ENCODE assay signal across 8 cellular contexts in the genomic region with DNA sequence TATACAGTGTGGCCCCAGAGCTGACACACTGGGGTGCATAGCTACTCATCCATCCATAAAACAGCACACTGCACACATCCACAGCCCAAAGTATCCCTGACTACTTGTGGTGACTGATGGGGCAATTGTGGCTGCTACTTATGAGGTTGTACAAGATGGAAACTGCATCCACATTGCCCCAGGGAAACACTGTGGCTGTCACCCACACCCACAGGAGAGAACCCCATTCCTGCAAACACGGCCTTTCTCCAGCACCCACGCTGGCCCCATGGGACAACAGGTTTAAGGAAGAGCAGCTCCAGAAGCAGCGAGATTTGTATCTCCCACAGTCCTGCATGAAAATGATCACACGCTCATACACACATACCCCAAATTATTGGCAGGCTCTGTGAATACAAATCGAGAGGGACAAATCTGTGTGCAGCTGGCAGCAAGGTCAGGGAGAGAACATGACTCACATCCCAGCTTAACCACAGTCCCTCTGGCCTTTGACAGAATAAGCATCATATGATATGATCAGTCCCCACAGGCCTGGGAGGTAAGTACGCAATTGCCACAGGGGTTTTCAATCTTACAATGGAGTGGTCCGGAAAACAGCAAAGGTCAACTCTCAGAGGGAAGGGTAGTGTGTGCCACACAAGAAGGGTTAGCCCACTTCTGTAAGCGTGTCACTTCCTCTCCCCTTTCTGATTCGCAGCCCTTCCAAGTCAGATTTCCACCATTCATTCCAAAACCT.
DNase-seq lines count a peak whose midpoint lies in the region; ATAC-seq, FAIRE-seq and TF ChIP-seq lines count a peak whose summit lies in the region.

No MANE protein-coding gene starts in this region.

- peak; percentile 99 for FAIRE-seq in H54 (lab: Jason Lieb, UNC)

- peak; percentile 71 for DNase-seq in Caki2 (ENCODE audit: low read depth)
- DNase-seq in H54 (ENCODE audit: insufficient read length, low spot score): peak; percentile 63
- peak; percentile 76 for DNase-seq in T1000 (lab: John Stamatoyannopoulos, UW)
- DNase-seq in iris pigment epithelial cell (ENCODE audit: low read depth): peak; percentile 92
- no peak for DNase-seq in ascending aorta (ENCODE audit: low spot score in 2 of 2)
- DNase-seq in NCI-H2171 treated with DMSO at 0.1 percent for 48 hours (lab: John Stamatoyannopoulos, UW): no peak
- DNase-seq in right lobe of liver: no peak
- no peak for DNase-seq in NCI-H2227 treated with DMSO at 0.1 percent for 48 hours (lab: John Stamatoyannopoulos, UW)

- H3K27ac ChIP-seq in ascending aorta (no peak overlapping the region), right lobe of liver (no peak overlapping the region)

- H3K9me3 ChIP-seq in ascending aorta (no peaks in the 10 kb centered on the region), right lobe of liver (no peaks in the 10 kb centered on the region)

- intact Hi-C loops in ascending aorta (cut with DNase I) (no loop called here), right lobe of liver (cut with DNase I) (no loop called here)

- in situ Hi-C loops in Caki2 (cut with HindIII; ENCODE audit: low pct_unique_long_range_greater_than_20kb, low sequenced_read_pairs): no loop called here

- H3K4me3 ChIP-seq in ascending aorta: no peak overlapping the region
- no peak overlapping the region for H3K4me3 ChIP-seq in right lobe of liver

- TF ChIP-seq POLR2A in H54 (IDR thresholded peaks at IDR 0.05; ENCODE audit: low read depth, low read length) (no peak), right lobe of liver (IDR thresholded peaks at IDR 0.05) (no peak)

- H3K27me3 ChIP-seq in ascending aorta (no peaks in the 10 kb centered on the region), right lobe of liver (no peaks in the 10 kb centered on the region)

- H3K4me1 ChIP-seq in ascending aorta: peaks cover 0 to 3% of the 10 kb centered on the region in 2 donors
- H3K4me1 ChIP-seq in right lobe of liver: no peaks in the 10 kb centered on the region

- TF ChIP-seq CTCF in ascending aorta (IDR thresholded peaks at IDR 0.05): no peak
- TF ChIP-seq CTCF in right lobe of liver (IDR thresholded peaks at IDR 0.05): no peak

- ATAC-seq in right lobe of liver: no peak

- WGBS in right lobe of liver (ENCODE audit: insufficient coverage, low coverage, low lambda C conversion rate, missing lambda C conversion rate): 82% methylated on average over 5 of the region's 9 CpGs

- peaks cover 0 to 33% of the 10 kb centered on the region in 2 donors for H3K36me3 ChIP-seq in ascending aorta
- peaks cover 3 to 19% (median 7%) of the 10 kb centered on the region in 4 donors for H3K36me3 ChIP-seq in right lobe of liver

Comparison
In these comparisons a context has a peak if more than half of its experiments do, and no peak if none do; other contexts are left out.
1. DNase-seq: peak in Caki2 (single experiment), H54 (single experiment), T1000 (single experiment) and iris pigment epithelial cell (single experiment); none in ascending aorta (0 of 2), NCI-H2171 treated with DMSO at 0.1 percent for 48 hours (single experiment), right lobe of liver (0 of 3) and NCI-H2227 treated with DMSO at 0.1 percent for 48 hours (single experiment).